In the genomic region with DNA sequence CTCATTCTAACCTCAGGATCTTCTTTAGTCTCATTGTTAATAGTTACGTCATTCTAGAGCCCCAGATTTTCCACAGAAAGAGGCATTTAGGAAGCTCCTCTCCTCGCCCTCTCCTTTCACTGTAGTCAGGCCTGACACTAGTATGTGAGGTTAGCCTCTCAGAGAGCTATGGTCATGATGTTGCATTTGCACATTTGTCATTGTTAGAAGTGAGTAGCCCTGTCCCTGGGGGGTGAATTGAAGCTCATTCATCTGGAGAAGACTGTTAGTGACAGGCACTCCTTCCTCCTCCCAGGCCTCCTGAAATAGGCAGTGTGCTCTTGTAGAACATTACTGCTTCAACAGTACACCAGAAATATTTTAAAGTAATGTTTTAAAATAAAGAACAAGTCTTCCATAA, we compare ENCODE assay signal across 1 cellular context.
TF ChIP-seq lines count a peak whose summit lies in the region.

No MANE protein-coding gene starts in this region.

TF ChIP-seq in WTC11, 78 proteins besides CTCF, POLR2A, EP300 and RAD21 (continued from another document):
- TF ChIP-seq, protein P1, sequence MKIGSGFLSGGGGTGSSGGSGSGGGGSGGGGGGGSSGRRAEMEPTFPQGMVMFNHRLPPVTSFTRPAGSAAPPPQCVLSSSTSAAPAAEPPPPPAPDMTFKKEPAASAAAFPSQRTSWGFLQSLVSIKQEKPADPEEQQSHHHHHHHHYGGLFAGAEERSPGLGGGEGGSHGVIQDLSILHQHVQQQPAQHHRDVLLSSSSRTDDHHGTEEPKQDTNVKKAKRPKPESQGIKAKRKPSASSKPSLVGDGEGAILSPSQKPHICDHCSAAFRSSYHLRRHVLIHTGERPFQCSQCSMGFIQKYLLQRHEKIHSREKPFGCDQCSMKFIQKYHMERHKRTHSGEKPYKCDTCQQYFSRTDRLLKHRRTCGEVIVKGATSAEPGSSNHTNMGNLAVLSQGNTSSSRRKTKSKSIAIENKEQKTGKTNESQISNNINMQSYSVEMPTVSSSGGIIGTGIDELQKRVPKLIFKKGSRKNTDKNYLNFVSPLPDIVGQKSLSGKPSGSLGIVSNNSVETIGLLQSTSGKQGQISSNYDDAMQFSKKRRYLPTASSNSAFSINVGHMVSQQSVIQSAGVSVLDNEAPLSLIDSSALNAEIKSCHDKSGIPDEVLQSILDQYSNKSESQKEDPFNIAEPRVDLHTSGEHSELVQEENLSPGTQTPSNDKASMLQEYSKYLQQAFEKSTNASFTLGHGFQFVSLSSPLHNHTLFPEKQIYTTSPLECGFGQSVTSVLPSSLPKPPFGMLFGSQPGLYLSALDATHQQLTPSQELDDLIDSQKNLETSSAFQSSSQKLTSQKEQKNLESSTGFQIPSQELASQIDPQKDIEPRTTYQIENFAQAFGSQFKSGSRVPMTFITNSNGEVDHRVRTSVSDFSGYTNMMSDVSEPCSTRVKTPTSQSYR (CRISPR knock-in tag; IDR thresholded peaks at IDR 0.05) = no peak
- TF ChIP-seq ZNF121 (CRISPR knock-in tag; IDR thresholded peaks at IDR 0.05) (no peak), SMAD3 (CRISPR knock-in tag; IDR thresholded peaks at IDR 0.05; ENCODE audit: borderline replicate concordance) (no peak), FOXP1 (CRISPR knock-in tag; IDR thresholded peaks at IDR 0.05; ENCODE audit: borderline replicate concordance) (no peak), GRHL2 (CRISPR knock-in tag; IDR thresholded peaks at IDR 0.05; ENCODE audit: insufficient replicate concordance, severe bottlenecking) (no peak), ZNF317 (CRISPR knock-in tag; IDR thresholded peaks at IDR 0.05; ENCODE audit: borderline replicate concordance, low read depth) (no peak), ZNF396 (CRISPR knock-in tag; IDR thresholded peaks at IDR 0.05; ENCODE audit: borderline replicate concordance) (no peak), FOXK1 (CRISPR knock-in tag; IDR thresholded peaks at IDR 0.05) (no peak), TP53 (CRISPR knock-in tag; IDR thresholded peaks at IDR 0.05) (no peak), ZBTB43 (CRISPR knock-in tag; IDR thresholded peaks at IDR 0.05) (no peak), NR2C2 (CRISPR knock-in tag; IDR thresholded peaks at IDR 0.05) (no peak)
- TF ChIP-seq, protein P2, sequence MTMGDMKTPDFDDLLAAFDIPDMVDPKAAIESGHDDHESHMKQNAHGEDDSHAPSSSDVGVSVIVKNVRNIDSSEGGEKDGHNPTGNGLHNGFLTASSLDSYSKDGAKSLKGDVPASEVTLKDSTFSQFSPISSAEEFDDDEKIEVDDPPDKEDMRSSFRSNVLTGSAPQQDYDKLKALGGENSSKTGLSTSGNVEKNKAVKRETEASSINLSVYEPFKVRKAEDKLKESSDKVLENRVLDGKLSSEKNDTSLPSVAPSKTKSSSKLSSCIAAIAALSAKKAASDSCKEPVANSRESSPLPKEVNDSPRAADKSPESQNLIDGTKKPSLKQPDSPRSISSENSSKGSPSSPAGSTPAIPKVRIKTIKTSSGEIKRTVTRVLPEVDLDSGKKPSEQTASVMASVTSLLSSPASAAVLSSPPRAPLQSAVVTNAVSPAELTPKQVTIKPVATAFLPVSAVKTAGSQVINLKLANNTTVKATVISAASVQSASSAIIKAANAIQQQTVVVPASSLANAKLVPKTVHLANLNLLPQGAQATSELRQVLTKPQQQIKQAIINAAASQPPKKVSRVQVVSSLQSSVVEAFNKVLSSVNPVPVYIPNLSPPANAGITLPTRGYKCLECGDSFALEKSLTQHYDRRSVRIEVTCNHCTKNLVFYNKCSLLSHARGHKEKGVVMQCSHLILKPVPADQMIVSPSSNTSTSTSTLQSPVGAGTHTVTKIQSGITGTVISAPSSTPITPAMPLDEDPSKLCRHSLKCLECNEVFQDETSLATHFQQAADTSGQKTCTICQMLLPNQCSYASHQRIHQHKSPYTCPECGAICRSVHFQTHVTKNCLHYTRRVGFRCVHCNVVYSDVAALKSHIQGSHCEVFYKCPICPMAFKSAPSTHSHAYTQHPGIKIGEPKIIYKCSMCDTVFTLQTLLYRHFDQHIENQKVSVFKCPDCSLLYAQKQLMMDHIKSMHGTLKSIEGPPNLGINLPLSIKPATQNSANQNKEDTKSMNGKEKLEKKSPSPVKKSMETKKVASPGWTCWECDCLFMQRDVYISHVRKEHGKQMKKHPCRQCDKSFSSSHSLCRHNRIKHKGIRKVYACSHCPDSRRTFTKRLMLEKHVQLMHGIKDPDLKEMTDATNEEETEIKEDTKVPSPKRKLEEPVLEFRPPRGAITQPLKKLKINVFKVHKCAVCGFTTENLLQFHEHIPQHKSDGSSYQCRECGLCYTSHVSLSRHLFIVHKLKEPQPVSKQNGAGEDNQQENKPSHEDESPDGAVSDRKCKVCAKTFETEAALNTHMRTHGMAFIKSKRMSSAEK (CRISPR knock-in tag; IDR thresholded peaks at IDR 0.05; ENCODE audit: borderline replicate concordance) = no peak
